ENCODE assay signal across 1 cellular context in genomic region chr6:157823001-157823522, GRCh38.
TF ChIP-seq lines count a peak whose summit lies in the region.

Gene SNX9 (plus strand): TSS chr6:157823246. CDS start chr6:157823435, 189 bp downstream.

TF ChIP-seq in HepG2, 621 proteins besides CTCF, POLR2A, EP300 and RAD21 (continued from another document and continues in another):
- TF ChIP-seq NFAT5 (CRISPR knock-in tag; IDR thresholded peaks at IDR 0.05), result peak; percentile 77; the same call in 1 of the 2 replicates
- no peak for TF ChIP-seq ZNF318 (CRISPR knock-in tag; IDR thresholded peaks at IDR 0.05)
- TF ChIP-seq MEIS2 (CRISPR knock-in tag; IDR thresholded peaks at IDR 0.05), result peak; percentile 55; the same call in 1 of the 2 replicates
- TF ChIP-seq JUNB (CRISPR knock-in tag; IDR thresholded peaks at IDR 0.05; ENCODE audit: borderline replicate concordance), result no peak
- TF ChIP-seq ZNF773 (CRISPR knock-in tag; IDR thresholded peaks at IDR 0.05; ENCODE audit: borderline replicate concordance), result peak; percentile 71; the same call in 1 of the 2 replicates
- no peak for TF ChIP-seq JUND (CRISPR knock-in tag; IDR thresholded peaks at IDR 0.05)
- TF ChIP-seq YEATS2 (CRISPR knock-in tag; IDR thresholded peaks at IDR 0.05; ENCODE audit: borderline replicate concordance), result no peak
- TF ChIP-seq HMGXB4 (CRISPR knock-in tag; IDR thresholded peaks at IDR 0.05; ENCODE audit: borderline replicate concordance in 1 of 2, low read depth in 1 of 2), result 0 out of 4 replicates have a peak, but pooled peaks of 1 of the 2 experiments have one; percentile 2
- TF ChIP-seq E2F5 (CRISPR knock-in tag; conservative IDR thresholded peaks at IDR 0.05), result peak; percentile 17; the same call in 1 of the 2 replicates
- no peak for TF ChIP-seq ZBTB3 (CRISPR knock-in tag; IDR thresholded peaks at IDR 0.05; ENCODE audit: borderline replicate concordance, low read depth)
- TF ChIP-seq DNMT3B (CRISPR knock-in tag; conservative IDR thresholded peaks at IDR 0.05), result no peak
- 0 out of 2 replicates have a peak, but pooled peaks have one; percentile 4 for TF ChIP-seq MED13 (CRISPR knock-in tag; IDR thresholded peaks at IDR 0.05)
- peak; percentile 64; the same call in 1 of the 2 replicates for TF ChIP-seq HES4 (CRISPR knock-in tag; IDR thresholded peaks at IDR 0.05; ENCODE audit: borderline replicate concordance)
- 0 out of 2 replicates have a peak, but pooled peaks have one; percentile 41 for TF ChIP-seq ZSCAN25 (CRISPR knock-in tag; IDR thresholded peaks at IDR 0.05)
- TF ChIP-seq AHDC1 (CRISPR knock-in tag; IDR thresholded peaks at IDR 0.05; ENCODE audit: borderline replicate concordance), result no peak
- TF ChIP-seq MAZ (IDR thresholded peaks at IDR 0.05; ENCODE audit: borderline replicate concordance, low read depth, low read length), result no peak; the same call in 1 of the 2 replicates
- peak; percentile 57; the same call in 1 of the 2 replicates for TF ChIP-seq MAZ (CRISPR knock-in tag; IDR thresholded peaks at IDR 0.05; ENCODE audit: low read depth)
- TF ChIP-seq PRPF4 (IDR thresholded peaks at IDR 0.05; ENCODE audit: low read depth, low read length, poor library complexity, severe bottlenecking), result no peak
- TF ChIP-seq ZNF362 (CRISPR knock-in tag; IDR thresholded peaks at IDR 0.05; ENCODE audit: borderline replicate concordance), result no peak
- no peak for TF ChIP-seq ATAD3A (CRISPR knock-in tag; IDR thresholded peaks at IDR 0.05)
- no peak for TF ChIP-seq TEAD3 (CRISPR knock-in tag; optimal IDR thresholded peaks at IDR 0.05; ENCODE audit: borderline replicate concordance)
- TF ChIP-seq ATF7-NPFF (CRISPR knock-in tag; IDR thresholded peaks at IDR 0.05; ENCODE audit: low read depth), result peak; percentile 65; the same call in 1 of the 2 replicates
- no peak for TF ChIP-seq CBFB (CRISPR knock-in tag; IDR thresholded peaks at IDR 0.05)
- no peak for TF ChIP-seq ZBTB37 (CRISPR knock-in tag; IDR thresholded peaks at IDR 0.05)
